ENCODE assay signal across 21 cellular contexts in genomic region chr13:41515491-41516139, GRCh38.
"Had no signal": no experiment of that assay in that cellular context is flagged by ENCODE, and none has a peak within 500 bp of the region (broad histone marks: within the 10 kb centered on the region; RNA-seq: fewer than 3 reads in every experiment).

No MANE protein-coding gene starts in this region.

- H3K27ac ChIP-seq: adrenal gland, PC-9 had no signal

- H3K4me3 Mint-ChIP-seq: activated CD4-positive, alpha-beta memory T cell treated with anti-CD3 and anti-CD28 coated beads, Interleukin-2, amount 10 ng/mL, durations not matched to agents 7 days and 5 days; activated naive CD8-positive, alpha-beta T cell treated with anti-CD3 and anti-CD28 coated beads, Interleukin-2, amount 10 ng/mL, durations not matched to agents 7 days and 5 days; T-helper 1 cell treated with Interleukin-12 subunit alpha and Interleukin-12 subunit beta and Interleukin-4 antibody, amounts not matched to agents 30 μg/mL and 1 μg/mL, for 36 hours had no signal

- H3K4me2 ChIP-seq: PC-9 had no signal

- DNase-seq: activated CD4-positive, alpha-beta memory T cell treated with anti-CD3 and anti-CD28 coated beads, Interleukin-2, amount 10 ng/mL, durations not matched to agents 7 days and 5 days; activated CD4-positive, alpha-beta T cell treated with anti-CD3 and anti-CD28 coated beads for 48 hours; activated CD8-positive, alpha-beta memory T cell treated with anti-CD3 and anti-CD28 coated beads, Interleukin-2, amount 50 U/mL, for 48 hours; activated naive CD4-positive, alpha-beta T cell treated with anti-CD3 and anti-CD28 coated beads, Interleukin-2, amount 50 U/mL, for 16 hours; activated naive CD8-positive, alpha-beta T cell treated with anti-CD3 and anti-CD28 coated beads, Interleukin-2, amount 10 ng/mL, durations not matched to agents 7 days and 5 days; activated T-cell treated with anti-CD3 and anti-CD28 coated beads, Interleukin-2, amount 50 U/mL, for 1 hour; adrenal gland; anterior cingulate cortex; caudate nucleus; MG63; MV-4-11; NCI-H1105; NCI-H1436; NCI-H1694 treated with DMSO at 0.1 percent for 48 hours; NCI-H2029 treated with DMSO at 0.1 percent for 48 hours; NCI-H446; NCI-H524; PC-9; SHP77 treated with DMSO at 0.1 percent for 48 hours had no signal

- H3K27ac Mint-ChIP-seq: activated CD4-positive, alpha-beta memory T cell treated with anti-CD3 and anti-CD28 coated beads, Interleukin-2, amount 10 ng/mL, durations not matched to agents 7 days and 5 days; activated naive CD8-positive, alpha-beta T cell treated with anti-CD3 and anti-CD28 coated beads, Interleukin-2, amount 10 ng/mL, durations not matched to agents 7 days and 5 days; T-helper 1 cell treated with Interleukin-12 subunit alpha and Interleukin-12 subunit beta and Interleukin-4 antibody, amounts not matched to agents 30 μg/mL and 1 μg/mL, for 36 hours had no signal

- H3K9me3 Mint-ChIP-seq: activated CD4-positive, alpha-beta memory T cell treated with anti-CD3 and anti-CD28 coated beads, Interleukin-2, amount 10 ng/mL, durations not matched to agents 7 days and 5 days; activated naive CD8-positive, alpha-beta T cell treated with anti-CD3 and anti-CD28 coated beads, Interleukin-2, amount 10 ng/mL, durations not matched to agents 7 days and 5 days; T-helper 1 cell treated with Interleukin-12 subunit alpha and Interleukin-12 subunit beta and Interleukin-4 antibody, amounts not matched to agents 30 μg/mL and 1 μg/mL, for 36 hours had no signal

- H2AFZ ChIP-seq: PC-9 had no signal

- ATAC-seq: activated CD4-positive, CD25-positive, alpha-beta regulatory T cell treated with anti-CD3 and anti-CD28 coated beads, Interleukin-2, amount 50 U/mL, for 24 hours had no signal

- H3K4me1 Mint-ChIP-seq: activated CD4-positive, alpha-beta memory T cell treated with anti-CD3 and anti-CD28 coated beads, Interleukin-2, amount 10 ng/mL, durations not matched to agents 7 days and 5 days; activated naive CD8-positive, alpha-beta T cell treated with anti-CD3 and anti-CD28 coated beads, Interleukin-2, amount 10 ng/mL, durations not matched to agents 7 days and 5 days had no signal

- H3K4me1 ChIP-seq: adrenal gland had no signal

- H3K4me3 ChIP-seq: adrenal gland, MG63, PC-9 had no signal

- H3K27me3 ChIP-seq: adrenal gland, MG63 had no signal

- H3K27me3 Mint-ChIP-seq: activated CD4-positive, alpha-beta memory T cell treated with anti-CD3 and anti-CD28 coated beads, Interleukin-2, amount 10 ng/mL, durations not matched to agents 7 days and 5 days had no signal

- H3K36me3 Mint-ChIP-seq: activated naive CD8-positive, alpha-beta T cell treated with anti-CD3 and anti-CD28 coated beads, Interleukin-2, amount 10 ng/mL, durations not matched to agents 7 days and 5 days had no signal

- H3K9me3 ChIP-seq: adrenal gland, MG63 had no signal

- H3K36me3 ChIP-seq: adrenal gland, MG63 had no signal
